In the genomic region with DNA sequence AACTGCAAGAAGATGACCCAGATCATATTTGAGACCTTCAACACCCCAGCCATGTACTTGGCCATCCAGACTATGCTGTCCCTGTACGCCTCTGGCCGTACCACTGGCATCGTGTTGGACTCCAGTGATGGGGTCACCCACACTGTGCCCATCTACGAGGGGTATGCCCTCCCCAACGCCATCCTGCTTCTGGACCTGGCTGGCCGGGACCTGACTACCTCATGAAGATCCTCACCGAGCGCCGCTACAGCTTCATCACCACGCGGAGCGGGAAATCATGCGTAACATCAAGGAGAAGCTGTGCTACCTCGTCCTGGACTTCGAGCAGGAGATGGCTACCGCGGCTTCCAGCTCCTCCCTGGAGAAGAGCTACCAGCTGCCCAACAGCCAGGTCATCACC, we compare ENCODE assay signal across 17 cellular contexts. TPM values are rescaled to one million over a fixed set of nuclear protein-coding genes. Genes with fewer than 3 reads are reported as not detected.
A peak's percentile ranks its signal among the peaks of the same experiment; 100 is the strongest.
DNase-seq lines count a peak whose midpoint lies in the region; ATAC-seq and TF ChIP-seq lines count a peak whose summit lies in the region.
"Had no signal": no experiment of that assay in that cellular context is flagged by ENCODE, and none has a peak within 500 bp of the region (broad histone marks: within the 10 kb centered on the region; RNA-seq: fewer than 3 reads in every experiment).

No MANE protein-coding gene starts in this region.

- no peak overlapping the region for H3K14ac ChIP-seq in neuronal stem cell (ENCODE audit: low read length)

- H3K4me1 ChIP-seq in neuronal stem cell (ENCODE audit: control insufficient read depth in 2 of 2, insufficient read depth in 1 of 2, low read depth in 1 of 2, low read length in 2 of 2): no peaks in the 10 kb centered on the region
- no peaks in the 10 kb centered on the region for H3K4me1 ChIP-seq in spleen
- H3K4me1 ChIP-seq: A549, Caco-2 had no signal

- H3K4ac ChIP-seq in neuronal stem cell (ENCODE audit: low read length): peak overlapping the region; percentile 84

- H2BK15ac ChIP-seq in neuronal stem cell (ENCODE audit: low read length): no peak overlapping the region

- no peak for TF ChIP-seq POLR2A in spleen (IDR thresholded peaks at IDR 0.05)

- no peak overlapping the region for H2BK120ac ChIP-seq in neuronal stem cell (ENCODE audit: low read depth, low read length)

- peak; percentile 58 for DNase-seq in Right ventricle myocardium inferior (ENCODE audit: missing footprints)
- no peak for DNase-seq in left cardiac atrium
- no peak for DNase-seq in neuronal stem cell (ENCODE audit: low spot score)
- DNase-seq in spleen: peak; percentile 72
- DNase-seq in stimulated activated CD4-positive, alpha-beta T cell treated with anti-CD3 and anti-CD28 coated beads, Interleukin-4, amount 100 ng/mL, for 4 hours: no peak
- DNase-seq in dermis blood vessel endothelial cell: no peak
- DNase-seq: AML-193; Caco-2; Calu3; CD4-positive, alpha-beta T cell; CD8-positive, alpha-beta T cell; DMS79 treated with DMSO at 0.1 percent for 48 hours; GF-D8 had no signal

- H3K27ac ChIP-seq in neuronal stem cell (replicated peaks; ENCODE audit: low read length) (no peak overlapping the region), spleen (no peak overlapping the region)
- H3K27ac ChIP-seq: 22Rv1; A549; BLaER1 treated with 17β-estradiol and CSF1 and Interleukin-3, amounts not matched to agents 10 nM and 100 nM; C4-2B had no signal

- no peak overlapping the region for H3K9ac ChIP-seq in neuronal stem cell (ENCODE audit: low read depth, low read length, poor library complexity)
- H3K9ac ChIP-seq: BLaER1 treated with 17β-estradiol and CSF1 and Interleukin-3, amounts not matched to agents 10 nM and 100 nM had no signal

- H2BK12ac ChIP-seq in neuronal stem cell (ENCODE audit: low read length): no peak overlapping the region

- no CpG with 5 or more reads among the region's 17 CpGs for WGBS in neuronal stem cell (ENCODE audit: extremely low coverage in 2 of 2, insufficient read length in 2 of 2, insufficient replicate concordance in 1 of 2), 2 donors
- 93 to 96% (median 94%) methylated on average over 13 to 17 of the region's 17 CpGs for WGBS in spleen, 5 donors

- no peak for TF ChIP-seq CTCF in spleen (IDR thresholded peaks at IDR 0.05 in 8 of 11, conservative IDR thresholded peaks at IDR 0.05 in 3 of 11)

- H2AFZ ChIP-seq in neuronal stem cell (ENCODE audit: low read length): no peak overlapping the region

- H2AK5ac ChIP-seq in neuronal stem cell (ENCODE audit: low read depth, low read length): no peak overlapping the region

- no peak overlapping the region for H3K23ac ChIP-seq in neuronal stem cell (ENCODE audit: low read depth, low read length, poor library complexity)

- H4K8ac ChIP-seq in neuronal stem cell (ENCODE audit: low read depth, low read length): no peak overlapping the region

- intact Hi-C loops in Right ventricle myocardium inferior (cut with DNase I): no loop called here
- intact Hi-C loops in left cardiac atrium (cut with DNase I): no loop called here
- intact Hi-C loops in spleen (cut with DNase I; ENCODE audit: low total_unique reads): no loop called here

- H3K9me3 ChIP-seq in neuronal stem cell (replicated peaks in 1 of 2; ENCODE audit: control insufficient read depth in 2 of 2, insufficient read depth in 1 of 2, low read depth in 1 of 2, low read length in 2 of 2) (no peaks in the 10 kb centered on the region), spleen (no peaks in the 10 kb centered on the region)
- H3K9me3 ChIP-seq: A549, Caco-2 had no signal

- no peak overlapping the region for H2BK5ac ChIP-seq in neuronal stem cell (ENCODE audit: low read length)

- H4K91ac ChIP-seq in neuronal stem cell (ENCODE audit: low read depth, low read length, poor library complexity): no peak overlapping the region

- no peaks in the 10 kb centered on the region for H3K79me1 ChIP-seq in neuronal stem cell (ENCODE audit: low read depth, low read length)

- H3K4me2 ChIP-seq in neuronal stem cell (ENCODE audit: insufficient read depth, low read length, poor library complexity, severe bottlenecking): no peak overlapping the region
- H3K4me2 ChIP-seq: A549 had no signal

- peak overlapping the region; percentile 27 for H3K18ac ChIP-seq in neuronal stem cell (ENCODE audit: low read length)

- H3K27me3 ChIP-seq in neuronal stem cell (ENCODE audit: control insufficient read depth in 3 of 3, insufficient read depth in 3 of 3, low read depth in 1 of 3, low read length in 3 of 3) (peaks cover 0 to 19% (median 0%) of the 10 kb centered on the region in 3 experiments), spleen (replicated peaks in 1 of 7) (peaks cover 0 to 3% (median 0%) of the 10 kb centered on the region in 7 donors)
- H3K27me3 ChIP-seq: BLaER1 treated with 17β-estradiol and CSF1 and Interleukin-3, amounts not matched to agents 10 nM and 100 nM had no signal

- ATAC-seq in Right ventricle myocardium inferior (no peak), left cardiac atrium (no peak)
- ATAC-seq: A549; CD8-positive, alpha-beta T cell had no signal

- peak overlapping the region in 1 of 2 donors; percentile 61 for H3K4me3 ChIP-seq in neuronal stem cell (ENCODE audit: low read length in 2 of 2)
- H3K4me3 ChIP-seq in spleen: no peak overlapping the region
- H3K4me3 ChIP-seq: A549; BLaER1 treated with 17β-estradiol and CSF1 and Interleukin-3, amounts not matched to agents 10 nM and 100 nM had no signal

- H3K36me3 ChIP-seq in neuronal stem cell (replicated peaks in 1 of 2; ENCODE audit: control insufficient read depth in 2 of 2, insufficient read depth in 2 of 2, low read length in 2 of 2) (no peaks in the 10 kb centered on the region), spleen (no peaks in the 10 kb centered on the region)
- H3K36me3 ChIP-seq: BLaER1 treated with 17β-estradiol and CSF1 and Interleukin-3, amounts not matched to agents 10 nM and 100 nM had no signal

RNA-seq across cellular contexts. Expression of a gene that starts 9.1 kb away (rescaled TPM):
- total RNA-seq in Right ventricle myocardium inferior (122 TPM), left cardiac atrium (100 to 1,000 TPM; 123 to 153 TPM), spleen (100 to 1,000 TPM in 5 of 7 donors, 10 to 100 TPM in 2; 92.2 to 140 (median 103) TPM), dermis blood vessel endothelial cell (74.4 and 84.8 TPM in 2 replicates)
- polyA plus RNA-seq in neuronal stem cell (2013, experiment 1 of 2): 605 TPM
- polyA plus RNA-seq in neuronal stem cell (2013, experiment 2 of 2): 623 TPM
- polyA plus RNA-seq in spleen: 100 to 1,000 TPM; 198 to 267 (median 199) TPM

Comparison
In these comparisons a context has a peak if more than half of its experiments do, and no peak if none do; other contexts are left out.
1. DNase-seq: peak in Right ventricle myocardium inferior (single experiment) and spleen (single experiment); none in left cardiac atrium (single experiment), neuronal stem cell (single experiment), stimulated activated CD4-positive, alpha-beta T cell treated with anti-CD3 and anti-CD28 coated beads, Interleukin-4, amount 100 ng/mL, for 4 hours (0 of 2) and dermis blood vessel endothelial cell (single experiment).